In the genomic region with DNA sequence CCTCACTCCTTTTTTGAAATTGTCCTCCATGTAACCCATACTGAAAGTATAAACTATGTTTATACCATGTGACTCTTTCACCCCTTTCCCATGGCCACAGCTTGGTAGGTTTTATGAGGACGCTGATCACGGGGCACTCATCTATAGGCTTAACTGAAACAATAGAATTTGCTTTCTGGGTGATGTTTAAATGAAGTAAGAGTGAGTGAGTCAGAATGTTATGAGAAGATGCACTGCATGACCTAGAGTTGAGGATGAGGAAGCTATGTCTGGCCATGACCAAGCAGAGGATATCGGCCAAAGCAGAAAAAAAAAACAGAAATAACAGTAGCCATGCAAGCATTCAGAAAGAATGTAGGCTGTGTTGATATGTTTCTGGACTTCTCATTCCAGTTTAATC, we compare ENCODE assay signal across 19 cellular contexts. TPM values are rescaled to one million over a fixed set of nuclear protein-coding genes. Genes with fewer than 3 reads are reported as not detected.
DNase-seq lines count a peak whose midpoint lies in the region; ATAC-seq, FAIRE-seq and TF ChIP-seq lines count a peak whose summit lies in the region.
"Had no signal": no experiment of that assay in that cellular context is flagged by ENCODE, and none has a peak within 500 bp of the region (broad histone marks: within the 10 kb centered on the region; RNA-seq: fewer than 3 reads in every experiment).

No MANE protein-coding gene starts in this region.

- BruUV-seq in K562 (replicated peaks; lab: Mats Ljungman, UMichigan): no TSS peak

- DNase-seq in AG20443 (ENCODE audit: low spot score): peak; percentile 15
- DNase-seq in HS-5 (ENCODE audit: low read depth): peak; percentile 76
- no peak for DNase-seq in K562 (ENCODE audit: extremely low read depth in 1 of 4, low spot score in 3 of 4)
- DNase-seq in iris pigment epithelial cell (ENCODE audit: low read depth): peak; percentile 95
- DNase-seq in GDM1 (lab: John Stamatoyannopoulos, UW): no peak
- DNase-seq in DMS79 treated with DMSO at 0.1 percent for 48 hours (lab: John Stamatoyannopoulos, UW): no peak
- DNase-seq in ecto neural progenitor cell (ENCODE audit: low spot score): no peak
- no peak for DNase-seq in NCI-H2029 (lab: John Stamatoyannopoulos, UW)
- DNase-seq: activated CD4-positive, CD25-positive, alpha-beta regulatory T cell treated with anti-CD3 and anti-CD28 coated beads, Interleukin-2, amount 50 U/mL, for 72 hours; activated effector memory CD4-positive, alpha-beta T cell treated with anti-CD3 and anti-CD28 coated beads, Interleukin-2, amount 50 U/mL, for 16 hours; aorta; naive B cell; NCI-H187 treated with DMSO at 0.1 percent for 48 hours; NCI-H526; stimulated activated CD4-positive, alpha-beta T cell treated with anti-CD3 and anti-CD28 coated beads, Interleukin-15, amount 100 ng/mL, for 24 hours had no signal

- no peak overlapping the region for H3K27ac ChIP-seq in K562 (ENCODE audit: extremely low read depth, low read depth, low read length)
- H3K27ac ChIP-seq: coronary artery, prostate gland had no signal

- peak overlapping the region; percentile 27 for H2AFZ ChIP-seq in K562 (ENCODE audit: low read depth, low read length)

- in situ Hi-C loops in K562 (cut with MboI): no loop called here

- H3K4me1 ChIP-seq in K562 (replicated peaks in 1 of 2; ENCODE audit: control insufficient read depth in 2 of 2, insufficient read depth in 2 of 2, low read length in 2 of 2): peaks cover 0 to 7% of the 10 kb centered on the region in 2 experiments; a peak in 2 of 5 replicates
- H3K4me1 ChIP-seq: prostate gland had no signal

- no peak overlapping the region for H3K4me2 ChIP-seq in K562 (ENCODE audit: insufficient read depth, low read length)

- ATAC-seq in K562: no peak

- no peaks in the 10 kb centered on the region for H3K27me3 ChIP-seq in K562 (ENCODE audit: control insufficient read depth in 2 of 2, insufficient read depth in 2 of 2, low read length in 2 of 2)

- no peak for TF ChIP-seq POLR2A in K562 (conservative IDR thresholded peaks at IDR 0.05)

- POLR2A ChIA-PET in K562 (lab: Yijun Ruan, JAX): interaction anchor here (1.7 kb wide), 1 partner anchor 10 kb away, joined by 6 read pairs; no protein-coding TSS in a partner anchor

- no peaks in the 10 kb centered on the region for H3K9me1 ChIP-seq in K562 (ENCODE audit: control insufficient read depth, insufficient read depth, low read length)

- no peaks in the 10 kb centered on the region for H3K9me3 ChIP-seq in K562 (replicated peaks; ENCODE audit: control insufficient read depth, insufficient read depth, low read depth, low read length)
- H3K9me3 ChIP-seq: prostate gland had no signal

- TF ChIP-seq CTCF in K562 (IDR thresholded peaks at IDR 0.05 in 2 of 3, conservative IDR thresholded peaks at IDR 0.05 in 1 of 3; ENCODE audit: insufficient read depth in 2 of 3, low read depth in 1 of 3, low read length in 3 of 3): no peak

- intact Hi-C loops in K562 (cut with micrococcal nuclease): no loop called here

- no peak for TF ChIP-seq RAD21 in K562 (CRISPR knock-in tag; conservative IDR thresholded peaks at IDR 0.05 in 1 of 2, IDR thresholded peaks at IDR 0.05 in 1 of 2)

- TF ChIP-seq EP300 in K562 (IDR thresholded peaks at IDR 0.05; ENCODE audit: low read length): no peak

- no peak overlapping the region for H3K4me3 ChIP-seq in K562
- H3K4me3 ChIP-seq: coronary artery, prostate gland had no signal

- no peaks in the 10 kb centered on the region for H3K79me2 ChIP-seq in K562 (ENCODE audit: control insufficient read depth, insufficient read depth, low read length)

- WGBS in K562 (ENCODE audit: insufficient coverage, low coverage, missing lambda C conversion rate): 11% methylated on average over 3 of the region's 3 CpGs

- H4K20me1 ChIP-seq in K562 (replicated peaks; ENCODE audit: control insufficient read depth, insufficient read depth, low read length): no peaks in the 10 kb centered on the region

- no peak overlapping the region for H3K9ac ChIP-seq in K562 (ENCODE audit: insufficient read depth in 1 of 2, low read depth in 2 of 2, low read length in 2 of 2)

- CTCF ChIA-PET in K562 (lab: Yijun Ruan, JAX; ENCODE audit: low intra/inter-chr PET ratio): no interaction called here

- H3K36me3 ChIP-seq in K562 (ENCODE audit: control insufficient read depth, insufficient read depth, low read length): no peaks in the 10 kb centered on the region
- H3K36me3 ChIP-seq: prostate gland had no signal

- FAIRE-seq in K562 (lab: Jason Lieb, UNC): no peak

TF ChIP-seq in K562, 482 proteins besides CTCF, POLR2A, EP300 and RAD21:
- TF ChIP-seq, protein P1, sequence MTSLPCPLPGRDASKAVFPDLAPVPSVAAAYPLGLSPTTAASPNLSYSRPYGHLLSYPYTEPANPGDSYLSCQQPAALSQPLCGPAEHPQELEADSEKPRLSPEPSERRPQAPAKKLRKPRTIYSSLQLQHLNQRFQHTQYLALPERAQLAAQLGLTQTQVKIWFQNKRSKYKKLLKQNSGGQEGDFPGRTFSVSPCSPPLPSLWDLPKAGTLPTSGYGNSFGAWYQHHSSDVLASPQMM (CRISPR knock-in tag; IDR thresholded peaks at IDR 0.05): no peak
- no peak for TF ChIP-seq PCBP2 (IDR thresholded peaks at IDR 0.05; ENCODE audit: low read depth, low read length, poor library complexity, severe bottlenecking)
- no peak for TF ChIP-seq SMARCB1 (IDR thresholded peaks at IDR 0.05; ENCODE audit: insufficient read length, low read depth)
- TF ChIP-seq HDAC3 (IDR thresholded peaks at IDR 0.05; ENCODE audit: borderline replicate concordance, partially characterized antibody): no peak
- TF ChIP-seq MYNN (IDR thresholded peaks at IDR 0.05): no peak
- no peak for TF ChIP-seq MYNN (CRISPR knock-in tag; IDR thresholded peaks at IDR 0.05)
- TF ChIP-seq POLR2B (IDR thresholded peaks at IDR 0.05; ENCODE audit: low read depth, partially characterized antibody): no peak
- TF ChIP-seq, protein P2, sequence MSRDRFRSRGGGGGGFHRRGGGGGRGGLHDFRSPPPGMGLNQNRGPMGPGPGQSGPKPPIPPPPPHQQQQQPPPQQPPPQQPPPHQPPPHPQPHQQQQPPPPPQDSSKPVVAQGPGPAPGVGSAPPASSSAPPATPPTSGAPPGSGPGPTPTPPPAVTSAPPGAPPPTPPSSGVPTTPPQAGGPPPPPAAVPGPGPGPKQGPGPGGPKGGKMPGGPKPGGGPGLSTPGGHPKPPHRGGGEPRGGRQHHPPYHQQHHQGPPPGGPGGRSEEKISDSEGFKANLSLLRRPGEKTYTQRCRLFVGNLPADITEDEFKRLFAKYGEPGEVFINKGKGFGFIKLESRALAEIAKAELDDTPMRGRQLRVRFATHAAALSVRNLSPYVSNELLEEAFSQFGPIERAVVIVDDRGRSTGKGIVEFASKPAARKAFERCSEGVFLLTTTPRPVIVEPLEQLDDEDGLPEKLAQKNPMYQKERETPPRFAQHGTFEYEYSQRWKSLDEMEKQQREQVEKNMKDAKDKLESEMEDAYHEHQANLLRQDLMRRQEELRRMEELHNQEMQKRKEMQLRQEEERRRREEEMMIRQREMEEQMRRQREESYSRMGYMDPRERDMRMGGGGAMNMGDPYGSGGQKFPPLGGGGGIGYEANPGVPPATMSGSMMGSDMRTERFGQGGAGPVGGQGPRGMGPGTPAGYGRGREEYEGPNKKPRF (IDR thresholded peaks at IDR 0.05; ENCODE audit: low read depth, low read length): no peak
- TF ChIP-seq HMG20B (CRISPR knock-in tag; IDR thresholded peaks at IDR 0.05): no peak
- TF ChIP-seq SETDB1 (IDR thresholded peaks at IDR 0.05; ENCODE audit: low read length): no peak
- TF ChIP-seq GABPA (tag; conservative IDR thresholded peaks at IDR 0.05; ENCODE audit: low read depth): no peak
- TF ChIP-seq, protein P3, sequence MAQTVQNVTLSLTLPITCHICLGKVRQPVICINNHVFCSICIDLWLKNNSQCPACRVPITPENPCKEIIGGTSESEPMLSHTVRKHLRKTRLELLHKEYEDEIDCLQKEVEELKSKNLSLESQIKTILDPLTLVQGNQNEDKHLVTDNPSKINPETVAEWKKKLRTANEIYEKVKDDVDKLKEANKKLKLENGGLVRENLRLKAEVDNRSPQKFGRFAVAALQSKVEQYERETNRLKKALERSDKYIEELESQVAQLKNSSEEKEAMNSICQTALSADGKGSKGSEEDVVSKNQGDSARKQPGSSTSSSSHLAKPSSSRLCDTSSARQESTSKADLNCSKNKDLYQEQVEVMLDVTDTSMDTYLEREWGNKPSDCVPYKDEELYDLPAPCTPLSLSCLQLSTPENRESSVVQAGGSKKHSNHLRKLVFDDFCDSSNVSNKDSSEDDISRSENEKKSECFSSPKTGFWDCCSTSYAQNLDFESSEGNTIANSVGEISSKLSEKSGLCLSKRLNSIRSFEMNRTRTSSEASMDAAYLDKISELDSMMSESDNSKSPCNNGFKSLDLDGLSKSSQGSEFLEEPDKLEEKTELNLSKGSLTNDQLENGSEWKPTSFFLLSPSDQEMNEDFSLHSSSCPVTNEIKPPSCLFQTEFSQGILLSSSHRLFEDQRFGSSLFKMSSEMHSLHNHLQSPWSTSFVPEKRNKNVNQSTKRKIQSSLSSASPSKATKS (CRISPR knock-in tag; IDR thresholded peaks at IDR 0.05): no peak
- no peak for TF ChIP-seq PCBP1 (IDR thresholded peaks at IDR 0.05; ENCODE audit: low read depth, low read length, poor library complexity, severe bottlenecking)
TF ChIP-seq in K562: peak in this region for 0.

RNA-seq across cellular contexts. Expression of a gene that starts 34.9 kb away (rescaled TPM):
- not detected in 2 replicates for total RNA-seq in K562 (2011; cell fraction: chromatin; rRNA removed; ENCODE audit: low replicate concordance)
- not detected in 2 replicates for total RNA-seq in K562 (2011; cell fraction: nucleolus; rRNA removed)
- total RNA-seq in K562 (2011; cell fraction: nucleoplasm; rRNA removed): not detected in 2 replicates
- total RNA-seq in K562 (2014; rRNA removed) (not detected in 2 replicates), K562 (2014; rRNA removed; fragmentation: Illumina TruSeq; extraction: Trizol) (not detected in 2 replicates), K562 (2015; rRNA removed; fragmentation: Illumina TruSeq; extraction: Trizol) (not detected in 2 replicates), K562 (2021) (not detected in 2 replicates)
- polyA plus RNA-seq in K562 (2011; rRNA removed) (not detected in 2 replicates), K562 (2014; fragmentation: Illumina TruSeq; extraction: Trizol) (not detected in 2 replicates), K562 (2014; fragmentation: Nextera tagmentation; extraction: Ambion mirVana) (not detected), K562 (2014; rRNA removed) (not detected in 2 replicates)
- not detected in 2 replicates for polyA plus RNA-seq in K562 (2011; cell fraction: cytosol; rRNA removed)
- polyA plus RNA-seq in K562 (2011; cell fraction: nucleus; rRNA removed): not detected in 2 replicates
- polyA plus RNA-seq in K562 (2012): 0.04 TPM in 1 of 2 replicates, not detected in the other
- not detected in 2 replicates for polyA minus RNA-seq in K562 (2011; rRNA and poly(A)+ RNA removed)
- not detected in 2 replicates for polyA minus RNA-seq in K562 (2011; cell fraction: cytosol; rRNA and poly(A)+ RNA removed)
- polyA minus RNA-seq in K562 (2011; cell fraction: nucleus; rRNA and poly(A)+ RNA removed): not detected in 2 replicates
- total RNA-seq: aorta, fibroblast of villous mesenchyme, RPMI7951 had no signal
- polyA plus RNA-seq: aorta had no signal

Comparison
In these comparisons a context has a peak if more than half of its experiments do, and no peak if none do; other contexts are left out.
1. DNase-seq: peak in AG20443 (single experiment), HS-5 (single experiment) and iris pigment epithelial cell (single experiment); none in K562 (0 of 4), GDM1 (single experiment), DMS79 treated with DMSO at 0.1 percent for 48 hours (single experiment), ecto neural progenitor cell (single experiment) and NCI-H2029 (single experiment).